ENCODE assay signal across 18 cellular contexts in genomic region chr3:195180490-195181106, GRCh38.
DNase-seq lines count a peak whose midpoint lies in the region; ATAC-seq and TF ChIP-seq lines count a peak whose summit lies in the region.
"Had no signal": no experiment of that assay in that cellular context is flagged by ENCODE, and none has a peak within 500 bp of the region (broad histone marks: within the 10 kb centered on the region; RNA-seq: fewer than 3 reads in every experiment).

No MANE protein-coding gene starts in this region.

- ATAC-seq in upper lobe of right lung, result no peak
- ATAC-seq: activated CD4-positive, alpha-beta T cell treated with anti-CD3 and anti-CD28 coated beads for 36 hours; activated T-cell treated with anti-CD3 and anti-CD28 coated beads, Interleukin-2, amount 50 U/mL, for 4 hours had no signal

- H3K4me1 ChIP-seq in mammary epithelial cell (ENCODE audit: insufficient read depth, low read length) (peaks cover 5% of the 10 kb centered on the region), endodermal cell (ENCODE audit: control insufficient read depth, insufficient read depth, low read length) (peaks cover 6% of the 10 kb centered on the region), mesenchymal stem cell (ENCODE audit: control insufficient read depth, insufficient read depth, low read depth, low read length) (peaks cover 10% of the 10 kb centered on the region), upper lobe of right lung (peaks cover 37% of the 10 kb centered on the region)

- H3K79me2 ChIP-seq in mammary epithelial cell (ENCODE audit: insufficient read depth, low read length), result no peaks in the 10 kb centered on the region

- H2BK120ac ChIP-seq in mesenchymal stem cell (ENCODE audit: low read depth, low read length), result peak overlapping the region; percentile 84

- peaks cover 16% of the 10 kb centered on the region for H3K79me1 ChIP-seq in mesenchymal stem cell (replicated peaks; ENCODE audit: low read length, poor library complexity, severe bottlenecking)

- H2BK12ac ChIP-seq in mesenchymal stem cell (ENCODE audit: low read length in 2 of 2), result peak overlapping the region; percentile 45 to 99

- H3K4me2 ChIP-seq in mammary epithelial cell (ENCODE audit: insufficient read depth, low read depth, low read length) (no peak overlapping the region), mesenchymal stem cell (ENCODE audit: low read length, poor library complexity, severe bottlenecking) (no peak overlapping the region)

- TF ChIP-seq CTCF in MCF 10A (IDR thresholded peaks at IDR 0.05; ENCODE audit: unreplicated experiment) (no peak), mammary epithelial cell (conservative IDR thresholded peaks at IDR 0.05 in 1 of 2, IDR thresholded peaks at IDR 0.05 in 1 of 2; ENCODE audit: extremely low read depth in 1 of 2, insufficient read depth in 1 of 2, low read depth in 1 of 2, low read length in 2 of 2) (no peak), endodermal cell (conservative IDR thresholded peaks at IDR 0.05) (no peak), upper lobe of right lung (IDR thresholded peaks at IDR 0.05) (no peak)

- H3K27ac ChIP-seq in mammary epithelial cell (ENCODE audit: insufficient read depth, low read depth, low read length), result no peak overlapping the region
- peak overlapping the region; percentile 34 for H3K27ac ChIP-seq in endodermal cell (ENCODE audit: low read depth, low read length)
- no peak overlapping the region for H3K27ac ChIP-seq in mesenchymal stem cell (ENCODE audit: low read length, poor library complexity, severe bottlenecking)
- peak overlapping the region; percentile 39 for H3K27ac ChIP-seq in upper lobe of right lung
- H3K27ac ChIP-seq: HL-60, RWPE1 had no signal

- CTCF ChIA-PET in MCF 10A (lab: Yijun Ruan, JAX), result no interaction called here
- CTCF ChIA-PET in mammary epithelial cell (lab: Charles Lee; ENCODE audit: low non-redundant PET), result no interaction called here

- no peak overlapping the region for H2BK5ac ChIP-seq in mesenchymal stem cell (ENCODE audit: low read depth, low read length, poor library complexity, severe bottlenecking)

- peak overlapping the region; percentile 90 for H4K8ac ChIP-seq in mesenchymal stem cell (ENCODE audit: low read length)

- H3K9me3 Mint-ChIP-seq in MCF 10A (ENCODE audit: unreplicated experiment), result no peaks in the 10 kb centered on the region
- H3K9me3 Mint-ChIP-seq in endodermal cell, result no peaks in the 10 kb centered on the region
- H3K9me3 Mint-ChIP-seq: activated T-cell treated with anti-CD3 and anti-CD28 coated beads, Interleukin-2, amount 50 U/mL, for 4 hours; T-helper 2 cell treated with Interferon-gamma antibody and Interleukin-4, amounts not matched to agents 5 μg/mL and 100 μg/mL, for 36 hours had no signal

- H3K27me3 ChIP-seq in mammary epithelial cell (ENCODE audit: insufficient read depth, low read length) (no peaks in the 10 kb centered on the region), endodermal cell (ENCODE audit: control insufficient read depth, insufficient read depth, low read length, poor library complexity, severe bottlenecking) (no peaks in the 10 kb centered on the region), mesenchymal stem cell (ENCODE audit: control insufficient read depth in 1 of 2, insufficient read depth in 1 of 2, low read length in 2 of 2) (no peaks in the 10 kb centered on the region), upper lobe of right lung (no peaks in the 10 kb centered on the region)
- H3K27me3 ChIP-seq: dorsolateral prefrontal cortex had no signal

- peak overlapping the region in 1 of 2 experiments; percentile 59 for H3K14ac ChIP-seq in mesenchymal stem cell (ENCODE audit: low read length in 2 of 2)

- DNase-seq in MCF 10A (ENCODE audit: unreplicated experiment) (no peak), mammary epithelial cell (no peak), endodermal cell (peak; percentile 42), mesenchymal stem cell (peak; percentile 44), upper lobe of right lung (no peak), AG08395 (ENCODE audit: low spot score) (no peak), HCEC 1CT (no peak)
- DNase-seq in activated effector memory CD4-positive, alpha-beta T cell treated with Interleukin-2 at 50 U/mL for 16 hours, result no peak
- DNase-seq: activated CD4-positive, alpha-beta T cell treated with anti-CD3 and anti-CD28 coated beads for 36 hours; activated T-cell treated with anti-CD3 and anti-CD28 coated beads, Interleukin-2, amount 50 U/mL, for 4 hours; dorsolateral prefrontal cortex; naive B cell; NCI-H2081 treated with DMSO at 0.1 percent for 48 hours; NCI-H748 treated with DMSO at 0.1 percent for 48 hours had no signal

- intact Hi-C loops in MCF 10A (cut with micrococcal nuclease), result no loop called here
- intact Hi-C loops in mammary epithelial cell (cut with micrococcal nuclease), result no loop called here
- intact Hi-C loops in upper lobe of right lung (cut with DNase I), result no loop called here

- WGBS in mammary epithelial cell (ENCODE audit: low coverage, missing lambda C conversion rate), result 90% methylated on average over 7 of the region's 17 CpGs
- WGBS in endodermal cell (ENCODE audit: insufficient coverage in 1 of 2, insufficient read length in 1 of 2), 2 experiments, result 85 to 94% methylated on average over 13 to 17 of the region's 17 CpGs
- whole genome bisulfite sequencing in mesenchymal stem cell, result 59% methylated on average over 17 of the region's 17 CpGs

- H2AFZ ChIP-seq in mammary epithelial cell (ENCODE audit: low read depth, low read length) (no peak overlapping the region), mesenchymal stem cell (ENCODE audit: low read depth, low read length) (no peak overlapping the region)

- H3K27ac Mint-ChIP-seq in MCF 10A (ENCODE audit: low read depth, unreplicated experiment), result peak overlapping the region; percentile 18
- H3K27ac Mint-ChIP-seq in endodermal cell, result peak overlapping the region; percentile 15
- H3K27ac Mint-ChIP-seq: T-helper 2 cell treated with Interferon-gamma antibody and Interleukin-4, amounts not matched to agents 5 μg/mL and 100 μg/mL, for 36 hours had no signal

- H3K36me3 Mint-ChIP-seq in MCF 10A (ENCODE audit: insufficient read depth, unreplicated experiment) (peaks cover 6% of the 10 kb centered on the region), endodermal cell (ENCODE audit: low read depth) (peaks cover 22% of the 10 kb centered on the region)

- no TSS peak for BruUV-seq in MCF 10A (replicated peaks; lab: Mats Ljungman, UMichigan)
- no TSS peak for BruUV-seq in mammary epithelial cell (replicated peaks; lab: Mats Ljungman, UMichigan)

- no peaks in the 10 kb centered on the region for H4K20me1 ChIP-seq in mammary epithelial cell (ENCODE audit: insufficient read depth, low read length)

- peak overlapping the region; percentile 87 to 97 for H3K4ac ChIP-seq in mesenchymal stem cell (ENCODE audit: low read depth in 1 of 2, low read length in 2 of 2)

- H3K4me3 ChIP-seq in mammary epithelial cell (replicated peaks in 1 of 3; ENCODE audit: insufficient read depth in 1 of 3, low read depth in 2 of 3, low read length in 3 of 3), result no peak overlapping the region
- H3K4me3 ChIP-seq in endodermal cell (ENCODE audit: low read length), result no peak overlapping the region
- no peak overlapping the region for H3K4me3 ChIP-seq in mesenchymal stem cell (ENCODE audit: insufficient read depth in 1 of 2, low read depth in 1 of 2, low read length in 2 of 2)
- H3K4me3 ChIP-seq in upper lobe of right lung, result no peak overlapping the region
- H3K4me3 ChIP-seq: dorsolateral prefrontal cortex, skin epidermis had no signal

- POLR2A ChIA-PET in MCF 10A (lab: Yijun Ruan, JAX), result no interaction called here

- no peaks in the 10 kb centered on the region for H3K36me3 ChIP-seq in mammary epithelial cell (ENCODE audit: insufficient read depth, low read length)
- H3K36me3 ChIP-seq in endodermal cell (ENCODE audit: control insufficient read depth, insufficient read depth, low read length), result no peaks in the 10 kb centered on the region
- H3K36me3 ChIP-seq in mesenchymal stem cell (ENCODE audit: control insufficient read depth in 1 of 2, insufficient read depth in 2 of 2, low read depth in 1 of 2, low read length in 2 of 2), result peaks cover under 1 to 4% of the 10 kb centered on the region in 2 experiments
- H3K36me3 ChIP-seq in upper lobe of right lung, result no peaks in the 10 kb centered on the region

- H3K27me3 Mint-ChIP-seq in MCF 10A (ENCODE audit: insufficient read depth, unreplicated experiment), result no peaks in the 10 kb centered on the region
- no peaks in the 10 kb centered on the region for H3K27me3 Mint-ChIP-seq in endodermal cell (ENCODE audit: insufficient read depth)
- H3K27me3 Mint-ChIP-seq: activated CD4-positive, alpha-beta T cell treated with anti-CD3 and anti-CD28 coated beads for 36 hours had no signal

- H3K4me3 Mint-ChIP-seq in MCF 10A (ENCODE audit: unreplicated experiment) (no peak overlapping the region), endodermal cell (no peak overlapping the region)
- H3K4me3 Mint-ChIP-seq: activated CD4-positive, alpha-beta T cell treated with anti-CD3 and anti-CD28 coated beads for 36 hours; activated T-cell treated with anti-CD3 and anti-CD28 coated beads, Interleukin-2, amount 50 U/mL, for 4 hours; T-helper 2 cell treated with Interferon-gamma antibody and Interleukin-4, amounts not matched to agents 5 μg/mL and 100 μg/mL, for 36 hours had no signal

- in situ Hi-C loops in mammary epithelial cell (cut with MboI; ENCODE audit: low sequenced_read_pairs in 2 of 2), result no loop called here

- peak overlapping the region; percentile 35 to 70 for H3K18ac ChIP-seq in mesenchymal stem cell (ENCODE audit: low read depth in 1 of 2, low read length in 2 of 2)

- peak overlapping the region; percentile 64 for H2BK15ac ChIP-seq in mesenchymal stem cell (ENCODE audit: low read depth, poor library complexity, severe bottlenecking)

- dilution Hi-C loops in mammary epithelial cell (cut with HindIII; ENCODE audit: low sequenced_read_pairs), result loop anchor here (5.0 kb wide), 2 partner anchors 38 to 77 kb away; no protein-coding TSS in a partner anchor

- H2AK5ac ChIP-seq in mesenchymal stem cell (ENCODE audit: low read length, severe bottlenecking), result peak overlapping the region; percentile 36

- H4K91ac ChIP-seq in mesenchymal stem cell (ENCODE audit: low read length), result peak overlapping the region; percentile 94

- H3K4me1 Mint-ChIP-seq in MCF 10A (ENCODE audit: insufficient read depth, unreplicated experiment) (peaks cover 24% of the 10 kb centered on the region), endodermal cell (peaks cover 17% of the 10 kb centered on the region)

- no peaks in the 10 kb centered on the region for H3K9me3 ChIP-seq in mammary epithelial cell (replicated peaks; ENCODE audit: insufficient read depth, low read length)
- no peaks in the 10 kb centered on the region for H3K9me3 ChIP-seq in endodermal cell (ENCODE audit: control insufficient read depth, low read length)
- H3K9me3 ChIP-seq in mesenchymal stem cell (ENCODE audit: control insufficient read depth, low read length), result no peaks in the 10 kb centered on the region
- no peaks in the 10 kb centered on the region for H3K9me3 ChIP-seq in upper lobe of right lung

- H3K9ac ChIP-seq in mammary epithelial cell (ENCODE audit: insufficient read depth, low read length) (no peak overlapping the region), endodermal cell (ENCODE audit: extremely low read depth, low read length, poor library complexity, severe bottlenecking) (no peak overlapping the region), mesenchymal stem cell (ENCODE audit: low read length) (no peak overlapping the region)

- H3K23ac ChIP-seq in mesenchymal stem cell (ENCODE audit: low read length in 2 of 2), result peak overlapping the region in 1 of 2 experiments; percentile 23

Comparison
In these comparisons a context has a peak if more than half of its experiments do, and no peak if none do; other contexts are left out.
1. DNase-seq: peak in endodermal cell (single experiment) and mesenchymal stem cell (single experiment); none in MCF 10A (single experiment), mammary epithelial cell (single experiment), upper lobe of right lung (single experiment), AG08395 (single experiment), activated effector memory CD4-positive, alpha-beta T cell treated with Interleukin-2 at 50 U/mL for 16 hours (single experiment) and HCEC 1CT (single experiment).
2. H3K27ac ChIP-seq: peak in endodermal cell (single experiment) and upper lobe of right lung (single experiment); none in mammary epithelial cell (single experiment) and mesenchymal stem cell (single experiment).